ENCODE assay signal across 18 cellular contexts in the genomic region with DNA sequence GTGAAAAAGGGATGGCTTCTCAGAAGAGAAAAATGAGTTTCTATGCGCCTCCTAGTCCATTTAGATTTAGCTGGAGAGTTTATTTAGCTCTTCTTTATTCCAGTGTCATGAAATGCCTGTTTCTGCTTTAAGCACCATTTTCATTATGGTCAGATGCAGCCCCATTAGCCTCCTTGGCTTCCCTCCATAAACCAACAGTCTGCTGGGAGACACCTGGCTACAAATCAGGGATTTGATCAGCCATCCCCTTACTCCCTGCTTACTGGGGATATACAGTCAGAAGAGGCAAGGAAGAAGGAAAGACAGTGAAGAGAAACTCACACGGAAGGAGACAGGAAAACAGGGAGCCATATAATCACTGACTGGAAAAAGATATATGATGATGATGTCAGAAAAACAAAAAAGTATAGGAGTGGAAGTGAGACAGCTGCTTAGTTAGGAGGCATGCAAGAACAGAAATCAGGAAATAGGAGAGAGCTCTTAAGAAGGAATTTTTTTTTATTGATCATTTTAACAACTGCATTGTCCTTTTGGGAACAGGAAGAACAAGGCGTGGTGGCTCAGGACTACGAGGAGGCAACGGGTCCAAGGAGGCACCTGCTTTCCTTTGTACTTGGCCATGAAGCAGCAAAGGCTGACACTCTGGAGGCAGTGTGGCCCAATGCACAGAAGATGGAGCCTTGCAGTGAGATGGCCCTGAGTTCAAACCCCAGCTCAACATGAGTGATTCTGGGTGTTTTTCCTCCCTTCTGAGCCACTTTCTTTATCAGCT. TPM values are rescaled to one million over a fixed set of nuclear protein-coding genes. Genes with fewer than 3 reads are reported as not detected.
A peak's percentile ranks its signal among the peaks of the same experiment; 100 is the strongest.
DNase-seq lines count a peak whose midpoint lies in the region; ATAC-seq and TF ChIP-seq lines count a peak whose summit lies in the region.
"Had no signal": no experiment of that assay in that cellular context is flagged by ENCODE, and none has a peak within 500 bp of the region (broad histone marks: within the 10 kb centered on the region; RNA-seq: fewer than 3 reads in every experiment).

No MANE protein-coding gene starts in this region.

- H3K4me2 ChIP-seq in mesendoderm (ENCODE audit: low read length): no peak overlapping the region

- intact Hi-C loops in mucosa of descending colon (cut with DNase I, micrococcal nuclease): no loop called here

- no peak overlapping the region for H3K18ac ChIP-seq in mesendoderm (ENCODE audit: low read length)

- no peak for TF ChIP-seq CTCF in mucosa of descending colon (IDR thresholded peaks at IDR 0.05)

- peaks cover 5% of the 10 kb centered on the region for H3K4me1 ChIP-seq in mucosa of descending colon (ENCODE audit: low read depth)
- H3K4me1 ChIP-seq in mesendoderm (ENCODE audit: control insufficient read depth, low read depth, low read length): peaks cover 12% of the 10 kb centered on the region

- WGBS in mesendoderm (ENCODE audit: extremely low coverage, insufficient coverage, low lambda C conversion rate): no CpG with 5 or more reads among the region's 5 CpGs

- peaks cover 23% of the 10 kb centered on the region for H3K79me1 ChIP-seq in mesendoderm (ENCODE audit: low read length)

- H3K36me3 ChIP-seq in mucosa of descending colon (ENCODE audit: low read depth) (no peaks in the 10 kb centered on the region), mesendoderm (ENCODE audit: control insufficient read depth, insufficient read depth, low read length) (no peaks in the 10 kb centered on the region)
- H3K36me3 ChIP-seq: tibial nerve had no signal

- no peak overlapping the region for H2BK5ac ChIP-seq in mesendoderm (ENCODE audit: low read length)

- H2AK5ac ChIP-seq in mesendoderm (ENCODE audit: low read length): no peak overlapping the region

- H3K56ac ChIP-seq in mesendoderm (ENCODE audit: low read length): no peak overlapping the region

- H3K9me3 ChIP-seq in mucosa of descending colon: no peaks in the 10 kb centered on the region
- H3K9me3 ChIP-seq: tibial nerve had no signal

- H3K27me3 ChIP-seq in mesendoderm (ENCODE audit: insufficient read depth, low read length, poor library complexity): no peaks in the 10 kb centered on the region
- H3K27me3 ChIP-seq: tibial nerve had no signal

- no peak overlapping the region for H2BK120ac ChIP-seq in mesendoderm (ENCODE audit: low read depth, low read length)

- H2BK15ac ChIP-seq in mesendoderm (replicated peaks; ENCODE audit: low read depth): no peak overlapping the region

- H3K9ac ChIP-seq in mesendoderm (ENCODE audit: low read length): no peak overlapping the region

- H3K23ac ChIP-seq in mesendoderm (ENCODE audit: low read length): no peak overlapping the region

- no peak overlapping the region for H4K8ac ChIP-seq in mesendoderm (ENCODE audit: low read depth, low read length)

- H3K79me2 ChIP-seq in mesendoderm (ENCODE audit: control insufficient read depth, insufficient read depth, low read length): peaks cover 2% of the 10 kb centered on the region

- DNase-seq in DMS79 treated with DMSO at 0.1 percent for 48 hours (lab: John Stamatoyannopoulos, UW) (peak; percentile 73), NCI-H1105 (lab: John Stamatoyannopoulos, UW) (peak; percentile 70), NCI-H524 treated with DMSO at 0.1 percent for 48 hours (lab: John Stamatoyannopoulos, UW) (peak; percentile 54), mucosa of descending colon (no peak), mesendoderm (no peak)
- DNase-seq: activated CD4-positive, alpha-beta T cell treated with anti-CD3 and anti-CD28 coated beads, Interleukin-2, amount 50 U/mL, for 48 hours; activated CD8-positive, alpha-beta memory T cell treated with anti-CD3 and anti-CD28 coated beads, Interleukin-2, amount 50 U/mL, for 48 hours; CD4-positive, CD25-positive, alpha-beta regulatory T cell; dermis blood vessel endothelial cell; DMS53; NCI-H187; nucleus accumbens; stimulated activated CD8-positive, alpha-beta memory T cell treated with anti-CD3 and anti-CD28 coated beads, Interleukin-4, amount 100 ng/mL, for 48 hours had no signal

- no peak overlapping the region for H3K27ac ChIP-seq in mesendoderm (ENCODE audit: low read depth, low read length)
- H3K27ac ChIP-seq: tibial nerve had no signal

- H4K5ac ChIP-seq in mesendoderm (ENCODE audit: low read length): no peak overlapping the region

- no peak overlapping the region for H3K4me3 ChIP-seq in mucosa of descending colon
- no peak overlapping the region for H3K4me3 ChIP-seq in mesendoderm (ENCODE audit: low read length)
- H3K4me3 ChIP-seq: tibial nerve had no signal

- H3K4ac ChIP-seq in mesendoderm (ENCODE audit: low read depth, low read length): no peak overlapping the region

- ATAC-seq in mucosa of descending colon (peak; percentile 62), GM21717 (IDR thresholded peaks at IDR 0.05; ENCODE audit: unreplicated experiment) (no peak), HG03469 (IDR thresholded peaks at IDR 0.05; ENCODE audit: unreplicated experiment) (no peak)
- ATAC-seq: activated T-helper 17 cell treated with anti-CD3 and anti-CD28 coated beads, Interleukin-2, amount 50 U/mL, for 72 hours; Right ventricle myocardium inferior had no signal

RNA-seq across cellular contexts. Expression of a gene that starts 56.1 kb away (rescaled TPM):
- total RNA-seq in mucosa of descending colon: 10 to 100 TPM; 13.0 to 16.3 (median 14.4) TPM
- polyA plus RNA-seq in mesendoderm (2013, experiment 1 of 2): 34.9 TPM
- polyA plus RNA-seq in mesendoderm (2013, experiment 2 of 2): 35.8 TPM

Comparison
In these comparisons a context has a peak if more than half of its experiments do, and no peak if none do; other contexts are left out.
1. DNase-seq: peak in DMS79 treated with DMSO at 0.1 percent for 48 hours (single experiment), NCI-H1105 (single experiment) and NCI-H524 treated with DMSO at 0.1 percent for 48 hours (single experiment); none in mucosa of descending colon (0 of 3) and mesendoderm (single experiment).